ENCODE assay signal across 14 cellular contexts in genomic region chr12:80044694-80045046, GRCh38. TPM values are rescaled to one million over a fixed set of nuclear protein-coding genes. Genes with fewer than 3 reads are reported as not detected.
A peak's percentile ranks its signal among the peaks of the same experiment; 100 is the strongest.
DNase-seq lines count a peak whose midpoint lies in the region; ATAC-seq and TF ChIP-seq lines count a peak whose summit lies in the region.
"Had no signal": no experiment of that assay in that cellular context is flagged by ENCODE, and none has a peak within 500 bp of the region (broad histone marks: within the 10 kb centered on the region; RNA-seq: fewer than 3 reads in every experiment).

No MANE protein-coding gene starts in this region.

- H3K27ac Mint-ChIP-seq in activated naive CD4-positive, alpha-beta T cell treated with anti-CD3 and anti-CD28 coated beads, Interleukin-2, amount 50 U/mL, for 72 hours, result no peak overlapping the region
- no peak overlapping the region for H3K27ac Mint-ChIP-seq in progenitor cell of endocrine pancreas
- H3K27ac Mint-ChIP-seq: GM23338 had no signal

- intact Hi-C loops in tibial artery (cut with DNase I; ENCODE audit: low total_unique reads), result no loop called here

- H3K36me3 Mint-ChIP-seq in activated naive CD4-positive, alpha-beta T cell treated with anti-CD3 and anti-CD28 coated beads, Interleukin-2, amount 50 U/mL, for 72 hours, result no peaks in the 10 kb centered on the region
- H3K36me3 Mint-ChIP-seq in progenitor cell of endocrine pancreas (ENCODE audit: insufficient read depth), result no peaks in the 10 kb centered on the region

- peaks cover 0 to 36% (median 0%) of the 10 kb centered on the region in 4 donors for H3K4me1 ChIP-seq in tibial artery
- H3K4me1 ChIP-seq: parathyroid adenoma had no signal

- H3K4me3 ChIP-seq in fibroblast of mammary gland (ENCODE audit: control insufficient read depth, low read depth, low read length) (no peak overlapping the region), tibial artery (no peak overlapping the region)
- H3K4me3 ChIP-seq: GM23338 had no signal

- H3K9me3 Mint-ChIP-seq in activated naive CD4-positive, alpha-beta T cell treated with anti-CD3 and anti-CD28 coated beads, Interleukin-2, amount 50 U/mL, for 72 hours, result peaks cover 0 to 5% of the 10 kb centered on the region in 2 donors
- no peaks in the 10 kb centered on the region for H3K9me3 Mint-ChIP-seq in progenitor cell of endocrine pancreas (ENCODE audit: low read depth)
- H3K9me3 Mint-ChIP-seq: GM23338 had no signal

- peak overlapping the region; percentile 60 to 72 for H3K27ac ChIP-seq in tibial artery
- H3K27ac ChIP-seq: parathyroid adenoma had no signal

- no peaks in the 10 kb centered on the region for H3K9me3 ChIP-seq in tibial artery

- no peak overlapping the region for H3K4me3 Mint-ChIP-seq in progenitor cell of endocrine pancreas (ENCODE audit: low read depth)
- H3K4me3 Mint-ChIP-seq: GM23338 had no signal

- H3K36me3 ChIP-seq in tibial artery, result no peaks in the 10 kb centered on the region

- DNase-seq in activated naive CD4-positive, alpha-beta T cell treated with anti-CD3 and anti-CD28 coated beads, Interleukin-2, amount 50 U/mL, for 72 hours (ENCODE audit: low spot score in 2 of 2), result no peak
- no peak for DNase-seq in activated naive CD4-positive, alpha-beta T cell (lab: John Stamatoyannopoulos, UW)
- DNase-seq in RKO (ENCODE audit: low spot score) (peak; percentile 87), fibroblast of mammary gland (ENCODE audit: low read depth) (peak; percentile 94), tibial artery (no peak), iPS-NIHi11 (ENCODE audit: low spot score) (no peak), progenitor cell of endocrine pancreas (ENCODE audit: low spot score, unreplicated experiment) (no peak)
- DNase-seq: activated CD8-positive, alpha-beta memory T cell treated with anti-CD3 and anti-CD28 coated beads, Interleukin-2, amount 50 U/mL, for 48 hours; cortex of kidney; NCI-H2227 treated with DMSO at 0.1 percent for 48 hours; T-helper 1 cell had no signal

- no peaks in the 10 kb centered on the region for H3K27me3 Mint-ChIP-seq in progenitor cell of endocrine pancreas

- peak; percentile 66 to 69 for ATAC-seq in activated naive CD4-positive, alpha-beta T cell treated with anti-CD3 and anti-CD28 coated beads, Interleukin-2, amount 50 U/mL, for 72 hours
- no peak for ATAC-seq in HG03159 (IDR thresholded peaks at IDR 0.05; ENCODE audit: unreplicated experiment)
- ATAC-seq: GM23338 had no signal

- H3K27me3 ChIP-seq in tibial artery, result no peaks in the 10 kb centered on the region

- no peak for TF ChIP-seq CTCF in fibroblast of mammary gland (conservative IDR thresholded peaks at IDR 0.05; ENCODE audit: control insufficient read depth, insufficient read depth, low read depth, low read length)
- TF ChIP-seq CTCF in tibial artery (IDR thresholded peaks at IDR 0.05), result no peak
- TF ChIP-seq CTCF in progenitor cell of endocrine pancreas (IDR thresholded peaks at IDR 0.05; ENCODE audit: unreplicated experiment), result no peak

- H3K4me1 Mint-ChIP-seq in progenitor cell of endocrine pancreas (ENCODE audit: low read depth), result no peaks in the 10 kb centered on the region

RNA-seq across cellular contexts. Expression of gene OTOGL, which starts 54.7 kb away (rescaled TPM):
- not detected for total RNA-seq in activated naive CD4-positive, alpha-beta T cell treated with anti-CD3 and anti-CD28 coated beads, Interleukin-2, amount 50 U/mL, for 72 hours
- total RNA-seq in progenitor cell of endocrine pancreas, result 0.11 and 0.31 TPM in 2 replicates

Comparison
In these comparisons a context has a peak if more than half of its experiments do, and no peak if none do; other contexts are left out.
1. DNase-seq: peak in RKO (single experiment) and fibroblast of mammary gland (single experiment); none in activated naive CD4-positive, alpha-beta T cell treated with anti-CD3 and anti-CD28 coated beads, Interleukin-2, amount 50 U/mL, for 72 hours (0 of 2), activated naive CD4-positive, alpha-beta T cell (0 of 4), tibial artery (0 of 2), iPS-NIHi11 (single experiment) and progenitor cell of endocrine pancreas (single experiment).